ENCODE assay signal across 9 cellular contexts in the genomic region with DNA sequence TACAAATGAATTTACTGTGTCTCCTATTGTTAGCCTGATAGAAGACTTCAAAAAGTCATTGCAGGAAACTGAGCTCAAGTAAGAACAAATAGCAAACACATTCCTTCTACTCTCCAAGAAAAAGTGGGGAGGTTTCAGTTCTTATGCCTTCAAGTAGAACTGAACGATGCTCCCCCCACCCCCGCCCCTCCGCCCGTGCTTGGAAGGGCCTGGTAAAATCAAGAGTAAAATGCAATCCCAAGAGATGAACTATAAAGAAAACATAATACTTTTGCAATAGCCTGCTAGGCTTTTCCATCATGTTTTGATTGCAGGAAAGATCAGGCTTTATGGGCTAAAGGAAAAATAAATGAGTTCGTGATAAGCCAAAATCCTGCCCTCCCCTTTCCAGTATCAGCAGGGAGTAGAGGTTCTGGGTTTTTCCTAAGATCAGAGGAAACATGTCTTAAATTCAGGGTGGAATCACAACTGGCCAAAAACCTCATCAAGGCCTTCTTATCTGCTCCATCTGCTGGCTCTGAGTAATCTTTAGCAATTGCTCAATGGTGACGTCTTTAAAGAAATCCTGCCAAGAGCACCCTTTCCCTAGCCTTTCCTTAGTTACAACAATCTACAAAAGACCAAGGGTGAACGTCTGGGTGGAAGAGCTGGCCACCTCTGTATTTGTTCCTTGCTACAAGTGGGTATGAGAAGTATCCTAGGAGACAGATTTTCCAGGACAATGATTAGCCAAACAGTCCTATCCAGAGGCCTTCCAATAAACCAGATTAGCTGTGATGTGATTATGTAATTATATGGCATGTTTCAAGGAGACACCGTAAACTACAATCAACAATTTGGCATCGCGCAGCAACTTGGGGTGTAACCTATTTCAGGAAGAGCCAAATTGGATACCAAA.
DNase-seq lines count a peak whose midpoint lies in the region; ATAC-seq and TF ChIP-seq lines count a peak whose summit lies in the region.
"Had no signal": no experiment of that assay in that cellular context is flagged by ENCODE, and none has a peak within 500 bp of the region (broad histone marks: within the 10 kb centered on the region; RNA-seq: fewer than 3 reads in every experiment).

No MANE protein-coding gene starts in this region.

- H3K27me3 ChIP-seq in Peyer's patch = no peaks in the 10 kb centered on the region
- H3K27me3 ChIP-seq in fibroblast of lung (ENCODE audit: control insufficient read depth, insufficient read depth, low read length) = no peaks in the 10 kb centered on the region

- no peak overlapping the region for H3K4me2 ChIP-seq in fibroblast of lung (ENCODE audit: extremely low read depth, insufficient read depth, low read length)

- H3K36me3 ChIP-seq in Peyer's patch (no peaks in the 10 kb centered on the region), fibroblast of lung (ENCODE audit: control insufficient read depth, insufficient read depth, low read length) (no peaks in the 10 kb centered on the region)

- no peak overlapping the region for H3K9ac ChIP-seq in fibroblast of lung (ENCODE audit: insufficient read depth, low read length)

- H3K9me3 ChIP-seq in Peyer's patch (no peaks in the 10 kb centered on the region), fibroblast of lung (ENCODE audit: control insufficient read depth, insufficient read depth, low read depth, low read length) (no peaks in the 10 kb centered on the region)

- ATAC-seq in HG02571 (IDR thresholded peaks at IDR 0.05; ENCODE audit: unreplicated experiment) (no peak), GM19328 (IDR thresholded peaks at IDR 0.05; ENCODE audit: unreplicated experiment) (no peak)
- ATAC-seq in stimulated activated naive CD8-positive, alpha-beta T cell treated with anti-CD3 and anti-CD28 coated beads, Interleukin-15, Interleukin-2, amounts not matched to agents 100 U/mL and 50 U/mL, for 24 hours = no peak

- TF ChIP-seq POLR2A in Peyer's patch (IDR thresholded peaks at IDR 0.05) = peak in 1 of 2 donors; percentile 34

- H3K79me2 ChIP-seq in fibroblast of lung (ENCODE audit: control insufficient read depth, insufficient read depth, low read length) = no peaks in the 10 kb centered on the region

- H3K4me3 ChIP-seq in Peyer's patch = no peak overlapping the region
- H3K4me3 ChIP-seq in fibroblast of lung (replicated peaks in 1 of 4; ENCODE audit: control extremely low read depth in 1 of 4, insufficient read depth in 1 of 4, low read depth in 3 of 4, low read length in 4 of 4) = no peak overlapping the region

- H4K20me1 ChIP-seq in fibroblast of lung (ENCODE audit: control insufficient read depth, extremely low read depth, insufficient read depth, low read length) = no peaks in the 10 kb centered on the region

- TF ChIP-seq CTCF in Peyer's patch (IDR thresholded peaks at IDR 0.05) (peak in 1 of 6 experiments; percentile 9), fibroblast of lung (conservative IDR thresholded peaks at IDR 0.05 in 1 of 2, IDR thresholded peaks at IDR 0.05 in 1 of 2; ENCODE audit: low read depth in 1 of 2, low read length in 2 of 2) (no peak)

- no peak overlapping the region for H2AFZ ChIP-seq in fibroblast of lung (ENCODE audit: low read length)

- H3K27ac ChIP-seq in Peyer's patch = peak overlapping the region in 3 of 4 donors; percentile 55 to 80 (median 74)
- H3K27ac ChIP-seq in fibroblast of lung (ENCODE audit: insufficient read depth, low read length) = peak overlapping the region; percentile 72

- H3K4me1 ChIP-seq in Peyer's patch (no peaks in the 10 kb centered on the region), fibroblast of lung (ENCODE audit: control insufficient read depth, extremely low read depth, insufficient read depth, low read length) (no peaks in the 10 kb centered on the region)

- DNase-seq in GM04503 (ENCODE audit: low read depth) (peak; percentile 89), Peyer's patch (peak in 1 of 3 donors; percentile 64), fibroblast of lung (ENCODE audit: low read depth in 2 of 2) (peak; percentile 95), renal cortical epithelial cell (ENCODE audit: low read depth) (peak; percentile 94)
- DNase-seq in stimulated activated CD4-positive, alpha-beta T cell treated with anti-CD3 and anti-CD28 coated beads, Interleukin-4, amount 100 ng/mL, for 24 hours = no peak
- DNase-seq in stimulated activated naive CD8-positive, alpha-beta T cell treated with anti-CD3 and anti-CD28 coated beads, Interleukin-15, Interleukin-2, amounts not matched to agents 100 U/mL and 50 U/mL, for 24 hours = no peak
- DNase-seq: kidney glomerular epithelial cell had no signal

Comparison
In these comparisons a context has a peak if more than half of its experiments do, and no peak if none do; other contexts are left out.
1. DNase-seq: peak in GM04503 (single experiment), fibroblast of lung (2 of 2) and renal cortical epithelial cell (single experiment); none in stimulated activated CD4-positive, alpha-beta T cell treated with anti-CD3 and anti-CD28 coated beads, Interleukin-4, amount 100 ng/mL, for 24 hours (single experiment) and stimulated activated naive CD8-positive, alpha-beta T cell treated with anti-CD3 and anti-CD28 coated beads, Interleukin-15, Interleukin-2, amounts not matched to agents 100 U/mL and 50 U/mL, for 24 hours (single experiment).